ENCODE assay signal across 1 cellular context in the genomic region with DNA sequence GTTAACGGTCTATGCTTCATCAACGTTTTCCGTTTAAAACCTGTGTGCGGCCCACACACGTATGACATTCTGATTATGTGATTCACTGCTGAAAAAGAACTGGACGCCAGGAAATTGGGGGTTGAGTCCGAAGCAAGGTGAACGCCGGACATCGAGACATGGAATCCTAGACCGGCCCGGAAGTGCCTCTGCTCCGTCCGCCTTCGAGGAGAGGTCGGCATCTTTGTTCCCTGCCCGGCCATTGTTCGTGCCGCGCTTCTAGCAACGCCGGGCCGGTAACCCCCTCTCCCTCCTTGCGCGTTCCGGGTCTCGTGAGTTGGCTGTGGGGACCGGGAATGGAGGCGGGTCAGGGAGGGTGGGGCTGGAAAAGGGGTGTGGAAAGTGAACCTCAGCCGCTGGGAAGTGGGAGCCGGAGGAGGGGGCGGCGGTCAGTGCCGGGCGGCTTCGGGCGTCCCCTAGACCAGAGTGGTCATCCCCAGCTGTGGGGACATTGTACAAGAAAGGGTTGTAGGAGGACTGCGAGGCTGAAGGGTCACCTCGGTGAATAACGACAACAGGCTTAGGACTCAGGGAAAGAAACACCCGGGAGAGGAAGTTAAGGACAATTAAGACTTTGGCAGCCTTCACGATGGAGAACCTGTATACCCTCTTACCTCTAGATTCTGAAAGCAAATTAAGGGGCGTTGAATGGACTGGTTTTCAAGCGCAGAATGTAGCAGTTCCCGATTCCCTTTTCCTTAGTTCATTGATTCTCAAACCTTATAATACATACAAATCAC.
TF ChIP-seq lines count a peak whose summit lies in the region.

ZSCAN9 (plus strand) TSS at position 220 of the 779 bp plus-strand sequence. CDS start 1,810 bp downstream, outside the sequence.

TF ChIP-seq in K562, 482 proteins besides CTCF, POLR2A, EP300 and RAD21 (continued from another document and continues in another):
- TF ChIP-seq ZBTB11 (CRISPR knock-in tag; IDR thresholded peaks at IDR 0.05) (peak; percentile 93 to 99 (median 97); a peak in 5 of 6 replicates), ZNF707 (CRISPR knock-in tag; conservative IDR thresholded peaks at IDR 0.05) (no peak), KHSRP (IDR thresholded peaks at IDR 0.05) (no peak), HMBOX1 (IDR thresholded peaks at IDR 0.05) (no peak), ZNF668 (CRISPR knock-in tag; IDR thresholded peaks at IDR 0.05) (no peak), ZBTB7A (IDR thresholded peaks at IDR 0.05; ENCODE audit: borderline replicate concordance, control insufficient read depth, low read depth, low read length) (peak; percentile 68), NCOR1 (IDR thresholded peaks at IDR 0.05) (no peak; the same call in 1 of the 2 replicates), FOXM1 (IDR thresholded peaks at IDR 0.05; ENCODE audit: low read depth) (peak; percentile 66), FOXM1 (CRISPR knock-in tag; IDR thresholded peaks at IDR 0.05; ENCODE audit: low read depth) (no peak; the same call in 1 of the 2 replicates), ZNF253 (CRISPR knock-in tag; conservative IDR thresholded peaks at IDR 0.05) (no peak), HDAC3 (IDR thresholded peaks at IDR 0.05; ENCODE audit: borderline replicate concordance, partially characterized antibody) (peak; percentile 31), MCM7 (IDR thresholded peaks at IDR 0.05) (no peak), EWSR1 (IDR thresholded peaks at IDR 0.05; ENCODE audit: borderline replicate concordance, low read depth, partially characterized antibody) (no peak), HIVEP1 (CRISPR knock-in tag; IDR thresholded peaks at IDR 0.05) (no peak), ELF2 (CRISPR knock-in tag; IDR thresholded peaks at IDR 0.05) (peak; percentile 91), SNRNP70 (optimal IDR thresholded peaks at IDR 0.05; ENCODE audit: low read depth, low read length) (no peak), PHF20 (IDR thresholded peaks at IDR 0.05; ENCODE audit: partially characterized antibody) (peak; percentile 95), SIRT6 (IDR thresholded peaks at IDR 0.05; ENCODE audit: low read depth, low read length) (no peak)
- TF ChIP-seq, protein P1, sequence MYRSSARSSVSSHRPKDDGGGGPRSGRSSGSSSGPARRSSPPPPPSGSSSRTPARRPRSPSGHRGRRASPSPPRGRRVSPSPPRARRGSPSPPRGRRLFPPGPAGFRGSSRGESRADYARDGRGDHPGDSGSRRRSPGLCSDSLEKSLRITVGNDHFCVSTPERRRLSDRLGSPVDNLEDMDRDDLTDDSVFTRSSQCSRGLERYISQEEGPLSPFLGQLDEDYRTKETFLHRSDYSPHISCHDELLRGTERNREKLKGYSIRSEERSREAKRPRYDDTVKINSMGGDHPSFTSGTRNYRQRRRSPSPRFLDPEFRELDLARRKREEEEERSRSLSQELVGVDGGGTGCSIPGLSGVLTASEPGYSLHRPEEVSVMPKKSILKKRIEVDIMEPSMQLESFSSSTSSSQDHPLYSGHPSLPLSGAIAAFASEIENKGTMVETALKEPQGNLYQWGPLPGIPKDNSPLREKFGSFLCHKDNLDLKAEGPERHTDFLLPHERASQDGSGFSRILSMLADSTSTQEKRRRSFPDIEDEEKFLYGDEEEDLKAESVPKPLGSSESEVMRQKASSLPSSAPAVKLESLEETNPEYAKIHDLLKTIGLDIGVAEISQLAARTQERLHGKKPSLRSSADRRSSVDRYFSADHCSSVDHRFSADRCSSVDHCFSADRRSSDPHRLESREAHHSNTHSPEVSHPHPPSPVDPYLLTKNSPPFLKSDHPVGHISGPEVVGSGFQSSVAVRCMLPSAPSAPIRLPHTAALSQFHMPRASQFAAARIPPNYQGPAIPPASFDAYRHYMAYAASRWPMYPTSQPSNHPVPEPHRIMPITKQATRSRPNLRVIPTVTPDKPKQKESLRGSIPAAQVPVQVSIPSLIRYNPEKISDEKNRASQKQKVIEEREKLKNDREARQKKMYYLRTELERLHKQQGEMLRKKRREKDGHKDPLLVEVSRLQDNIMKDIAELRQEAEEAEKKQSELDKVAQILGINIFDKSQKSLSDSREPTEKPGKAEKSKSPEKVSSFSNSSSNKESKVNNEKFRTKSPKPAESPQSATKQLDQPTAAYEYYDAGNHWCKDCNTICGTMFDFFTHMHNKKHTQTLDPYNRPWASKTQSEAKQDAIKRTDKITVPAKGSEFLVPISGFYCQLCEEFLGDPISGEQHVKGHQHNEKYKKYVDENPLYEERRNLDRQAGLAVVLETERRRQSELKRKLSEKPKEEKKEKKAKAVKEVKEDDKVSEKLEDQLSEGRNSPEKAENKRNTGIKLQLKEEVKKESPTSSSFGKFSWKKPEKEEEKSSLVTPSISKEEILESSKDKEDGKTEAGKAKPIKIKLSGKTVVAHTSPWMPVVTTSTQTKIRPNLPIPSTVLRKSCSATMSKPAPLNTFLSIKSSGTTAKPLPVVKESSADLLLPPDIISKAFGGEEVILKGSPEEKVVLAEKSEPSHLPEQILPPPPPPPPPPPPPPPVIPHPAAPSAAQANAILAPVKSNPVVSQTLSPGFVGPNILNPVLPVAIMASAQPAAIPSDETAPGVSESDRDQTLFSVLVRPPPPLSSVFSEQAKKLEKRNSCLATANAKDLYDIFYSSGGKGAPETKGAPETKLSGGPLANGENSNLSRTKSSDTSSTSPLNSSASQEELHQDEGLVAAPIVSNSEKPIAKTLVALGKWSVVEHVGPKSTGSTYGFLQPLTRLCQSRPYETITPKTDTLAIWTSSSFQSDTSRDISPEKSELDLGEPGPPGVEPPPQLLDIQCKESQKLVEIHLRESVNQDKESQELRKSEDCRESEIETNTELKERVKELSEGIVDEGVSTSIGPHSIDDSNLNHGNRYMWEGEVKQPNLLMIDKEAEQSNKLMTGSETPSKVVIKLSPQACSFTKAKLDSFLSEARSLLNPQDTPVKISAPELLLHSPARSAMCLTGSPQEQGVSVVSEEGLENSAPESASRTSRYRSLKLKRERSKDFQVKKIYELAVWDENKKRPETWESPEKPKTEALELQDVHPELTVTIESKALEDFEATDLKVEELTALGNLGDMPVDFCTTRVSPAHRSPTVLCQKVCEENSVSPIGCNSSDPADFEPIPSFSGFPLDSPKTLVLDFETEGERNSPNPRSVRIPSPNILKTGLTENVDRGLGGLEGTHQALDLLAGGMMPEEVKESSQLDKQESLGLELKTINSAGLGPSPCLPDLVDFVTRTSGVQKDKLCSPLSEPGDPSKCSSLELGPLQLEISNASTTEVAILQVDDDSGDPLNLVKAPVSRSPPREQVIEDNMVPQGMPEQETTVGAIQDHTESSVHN (IDR thresholded peaks at IDR 0.05; ENCODE audit: borderline replicate concordance in 1 of 2, low read depth in 1 of 2): no peak
- TF ChIP-seq, protein P2, sequence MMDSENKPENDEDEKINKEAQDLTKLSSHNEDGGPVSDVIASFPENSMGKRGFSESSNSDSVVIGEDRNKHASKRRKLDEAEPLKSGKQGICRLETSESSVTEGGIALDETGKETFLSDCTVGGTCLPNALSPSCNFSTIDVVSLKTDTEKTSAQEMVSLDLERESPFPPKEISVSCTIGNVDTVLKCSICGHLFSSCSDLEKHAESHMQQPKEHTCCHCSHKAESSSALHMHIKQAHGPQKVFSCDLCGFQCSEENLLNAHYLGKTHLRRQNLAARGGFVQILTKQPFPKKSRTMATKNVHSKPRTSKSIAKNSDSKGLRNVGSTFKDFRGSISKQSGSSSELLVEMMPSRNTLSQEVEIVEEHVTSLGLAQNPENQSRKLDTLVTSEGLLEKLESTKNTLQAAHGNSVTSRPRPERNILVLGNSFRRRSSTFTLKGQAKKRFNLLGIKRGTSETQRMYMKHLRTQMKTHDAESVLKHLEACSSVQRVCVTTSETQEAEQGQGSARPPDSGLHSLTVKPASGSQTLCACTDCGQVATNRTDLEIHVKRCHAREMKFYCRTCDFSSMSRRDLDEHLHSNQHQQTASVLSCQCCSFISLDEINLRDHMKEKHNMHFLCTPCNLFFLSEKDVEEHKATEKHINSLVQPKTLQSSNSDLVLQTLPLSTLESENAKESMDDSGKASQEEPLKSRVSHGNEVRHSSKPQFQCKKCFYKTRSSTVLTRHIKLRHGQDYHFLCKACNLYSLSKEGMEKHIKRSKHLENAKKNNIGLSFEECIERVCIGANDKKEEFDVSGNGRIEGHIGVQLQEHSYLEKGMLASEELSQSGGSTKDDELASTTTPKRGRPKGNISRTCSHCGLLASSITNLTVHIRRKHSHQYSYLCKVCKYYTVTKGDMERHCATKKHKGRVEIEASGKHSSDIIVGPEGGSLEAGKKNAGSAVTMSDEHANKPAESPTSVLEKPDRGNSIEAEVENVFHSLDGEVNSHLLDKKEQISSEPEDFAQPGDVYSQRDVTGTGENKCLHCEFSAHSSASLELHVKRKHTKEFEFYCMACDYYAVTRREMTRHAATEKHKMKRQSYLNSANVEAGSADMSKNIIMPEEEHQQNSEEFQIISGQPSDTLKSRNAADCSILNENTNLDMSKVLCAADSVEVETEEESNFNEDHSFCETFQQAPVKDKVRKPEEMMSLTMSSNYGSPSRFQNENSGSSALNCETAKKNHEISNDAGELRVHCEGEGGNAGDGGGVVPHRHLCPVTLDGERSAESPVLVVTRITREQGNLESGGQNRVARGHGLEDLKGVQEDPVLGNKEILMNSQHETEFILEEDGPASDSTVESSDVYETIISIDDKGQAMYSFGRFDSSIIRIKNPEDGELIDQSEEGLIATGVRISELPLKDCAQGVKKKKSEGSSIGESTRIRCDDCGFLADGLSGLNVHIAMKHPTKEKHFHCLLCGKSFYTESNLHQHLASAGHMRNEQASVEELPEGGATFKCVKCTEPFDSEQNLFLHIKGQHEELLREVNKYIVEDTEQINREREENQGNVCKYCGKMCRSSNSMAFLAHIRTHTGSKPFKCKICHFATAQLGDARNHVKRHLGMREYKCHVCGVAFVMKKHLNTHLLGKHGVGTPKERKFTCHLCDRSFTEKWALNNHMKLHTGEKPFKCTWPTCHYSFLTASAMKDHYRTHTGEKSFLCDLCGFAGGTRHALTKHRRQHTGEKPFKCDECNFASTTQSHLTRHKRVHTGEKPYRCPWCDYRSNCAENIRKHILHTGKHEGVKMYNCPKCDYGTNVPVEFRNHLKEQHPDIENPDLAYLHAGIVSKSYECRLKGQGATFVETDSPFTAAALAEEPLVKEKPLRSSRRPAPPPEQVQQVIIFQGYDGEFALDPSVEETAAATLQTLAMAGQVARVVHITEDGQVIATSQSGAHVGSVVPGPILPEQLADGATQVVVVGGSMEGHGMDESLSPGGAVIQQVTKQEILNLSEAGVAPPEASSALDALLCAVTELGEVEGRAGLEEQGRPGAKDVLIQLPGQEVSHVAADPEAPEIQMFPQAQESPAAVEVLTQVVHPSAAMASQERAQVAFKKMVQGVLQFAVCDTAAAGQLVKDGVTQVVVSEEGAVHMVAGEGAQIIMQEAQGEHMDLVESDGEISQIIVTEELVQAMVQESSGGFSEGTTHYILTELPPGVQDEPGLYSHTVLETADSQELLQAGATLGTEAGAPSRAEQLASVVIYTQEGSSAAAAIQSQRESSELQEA (IDR thresholded peaks at IDR 0.05; ENCODE audit: low read depth): no peak
- TF ChIP-seq, protein P3, sequence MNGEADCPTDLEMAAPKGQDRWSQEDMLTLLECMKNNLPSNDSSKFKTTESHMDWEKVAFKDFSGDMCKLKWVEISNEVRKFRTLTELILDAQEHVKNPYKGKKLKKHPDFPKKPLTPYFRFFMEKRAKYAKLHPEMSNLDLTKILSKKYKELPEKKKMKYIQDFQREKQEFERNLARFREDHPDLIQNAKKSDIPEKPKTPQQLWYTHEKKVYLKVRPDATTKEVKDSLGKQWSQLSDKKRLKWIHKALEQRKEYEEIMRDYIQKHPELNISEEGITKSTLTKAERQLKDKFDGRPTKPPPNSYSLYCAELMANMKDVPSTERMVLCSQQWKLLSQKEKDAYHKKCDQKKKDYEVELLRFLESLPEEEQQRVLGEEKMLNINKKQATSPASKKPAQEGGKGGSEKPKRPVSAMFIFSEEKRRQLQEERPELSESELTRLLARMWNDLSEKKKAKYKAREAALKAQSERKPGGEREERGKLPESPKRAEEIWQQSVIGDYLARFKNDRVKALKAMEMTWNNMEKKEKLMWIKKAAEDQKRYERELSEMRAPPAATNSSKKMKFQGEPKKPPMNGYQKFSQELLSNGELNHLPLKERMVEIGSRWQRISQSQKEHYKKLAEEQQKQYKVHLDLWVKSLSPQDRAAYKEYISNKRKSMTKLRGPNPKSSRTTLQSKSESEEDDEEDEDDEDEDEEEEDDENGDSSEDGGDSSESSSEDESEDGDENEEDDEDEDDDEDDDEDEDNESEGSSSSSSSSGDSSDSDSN (IDR thresholded peaks at IDR 0.05; ENCODE audit: borderline replicate concordance in 1 of 2, low read depth in 2 of 2, low read length in 2 of 2): peak; percentile 79 to 93
